In genomic region chr16:82852388-82852998, GRCh38 we compare ENCODE assay signal across 14 cellular contexts.
DNase-seq lines count a peak whose midpoint lies in the region; ATAC-seq and TF ChIP-seq lines count a peak whose summit lies in the region.
"Had no signal": no experiment of that assay in that cellular context is flagged by ENCODE, and none has a peak within 500 bp of the region (broad histone marks: within the 10 kb centered on the region; RNA-seq: fewer than 3 reads in every experiment).

No MANE protein-coding gene starts in this region.

- H3K9ac ChIP-seq in smooth muscle cell (ENCODE audit: low read depth): no peak overlapping the region

- H3K27ac ChIP-seq in smooth muscle cell (ENCODE audit: low read depth): no peak overlapping the region
- H3K27ac ChIP-seq: C4-2B had no signal

- TF ChIP-seq CTCF in AG10803 (conservative IDR thresholded peaks at IDR 0.05; ENCODE audit: low read length): no peak
- TF ChIP-seq CTCF in fibroblast of the aortic adventitia (IDR thresholded peaks at IDR 0.05; ENCODE audit: insufficient read depth, low read length): no peak
- no peak for TF ChIP-seq CTCF in smooth muscle cell (IDR thresholded peaks at IDR 0.05; ENCODE audit: borderline replicate concordance, insufficient read depth, poor library complexity, severe bottlenecking)

- no peaks in the 10 kb centered on the region for H4K20me1 ChIP-seq in smooth muscle cell (ENCODE audit: low read depth)

- H3K4me1 ChIP-seq in smooth muscle cell (ENCODE audit: low read depth): no peaks in the 10 kb centered on the region
- H3K4me1 ChIP-seq: BE2C, HAP-1 had no signal

- DNase-seq in AG10803 (ENCODE audit: low read depth) (peak; percentile 68), RPMI7951 (ENCODE audit: low read depth) (peak; percentile 53), fibroblast of the aortic adventitia (ENCODE audit: low read depth) (peak; percentile 66), left ventricle myocardium superior (no peak), NCI-H1417 (lab: John Stamatoyannopoulos, UW) (no peak), smooth muscle cell (lab: John Stamatoyannopoulos, UW; ENCODE audit: unreplicated experiment) (no peak)
- DNase-seq in stimulated activated CD4-positive, alpha-beta T cell treated with anti-CD3 and anti-CD28 coated beads, Interleukin-4, amount 100 ng/mL, for 24 hours: no peak
- DNase-seq: ACHN; BE2C; CD4-positive, alpha-beta memory T cell; DMS79 had no signal

- ATAC-seq in left ventricle myocardium superior: peak; percentile 90
- no peak for ATAC-seq in HG02678 (IDR thresholded peaks at IDR 0.05; ENCODE audit: unreplicated experiment)

- H3F3A ChIP-seq in smooth muscle cell (ENCODE audit: low read depth): no peaks in the 10 kb centered on the region

- intact Hi-C loops in left ventricle myocardium superior (cut with micrococcal nuclease): no loop called here

- no peaks in the 10 kb centered on the region for H3K36me3 ChIP-seq in smooth muscle cell (ENCODE audit: low read depth)
- H3K36me3 ChIP-seq: BE2C, HAP-1 had no signal

- no peaks in the 10 kb centered on the region for H3K27me3 ChIP-seq in smooth muscle cell (ENCODE audit: low read depth)
- H3K27me3 ChIP-seq: BE2C had no signal

- no peaks in the 10 kb centered on the region for H3K9me3 ChIP-seq in smooth muscle cell (replicated peaks; ENCODE audit: low read depth)
- H3K9me3 ChIP-seq: BE2C, HAP-1 had no signal

- no peaks in the 10 kb centered on the region for H3K79me2 ChIP-seq in smooth muscle cell (ENCODE audit: low read depth)

- 84% methylated on average over 2 of the region's 2 CpGs for WGBS in smooth muscle cell (ENCODE audit: low lambda C conversion rate)

- H2AFZ ChIP-seq in smooth muscle cell (ENCODE audit: low read depth): no peak overlapping the region

- H3K4me3 ChIP-seq in AG10803 (ENCODE audit: low read length): no peak overlapping the region
- no peak overlapping the region for H3K4me3 ChIP-seq in fibroblast of the aortic adventitia (ENCODE audit: low read depth, low read length)
- no peak overlapping the region for H3K4me3 ChIP-seq in smooth muscle cell
- H3K4me3 ChIP-seq: HAP-1 had no signal

- H3K4me2 ChIP-seq in smooth muscle cell: no peak overlapping the region

Comparison
In these comparisons a context has a peak if more than half of its experiments do, and no peak if none do; other contexts are left out.
1. DNase-seq: peak in AG10803 (single experiment), RPMI7951 (single experiment) and fibroblast of the aortic adventitia (single experiment); none in left ventricle myocardium superior (single experiment), NCI-H1417 (0 of 3), smooth muscle cell (single experiment) and stimulated activated CD4-positive, alpha-beta T cell treated with anti-CD3 and anti-CD28 coated beads, Interleukin-4, amount 100 ng/mL, for 24 hours (single experiment).